In the genomic region with DNA sequence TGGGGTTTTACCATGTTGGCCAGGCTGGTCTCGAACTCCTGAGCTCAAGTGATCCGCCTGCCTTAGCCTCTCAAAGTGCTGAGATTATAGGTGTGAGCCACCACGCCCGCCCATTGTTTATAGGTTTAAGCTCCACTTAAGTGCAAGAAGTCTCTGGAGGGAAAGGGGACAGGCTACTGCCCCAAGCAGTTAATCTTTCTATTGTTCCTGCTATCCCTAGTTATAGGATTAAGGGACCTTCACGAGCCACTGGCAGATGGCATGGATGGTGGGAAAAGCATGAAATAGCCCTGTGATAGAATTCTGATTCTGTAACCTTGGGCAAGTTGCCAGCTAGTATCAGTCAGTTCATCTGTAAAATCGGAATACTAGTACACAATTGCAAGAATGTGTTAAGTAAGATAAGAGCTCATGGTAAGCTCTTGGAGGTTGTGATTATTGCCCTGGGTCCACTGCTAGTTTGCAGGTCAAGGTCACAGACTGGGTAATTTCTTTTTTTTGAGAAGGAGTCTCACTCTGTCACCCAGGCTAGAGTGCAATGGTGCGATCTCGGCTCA, we compare ENCODE assay signal across 2 cellular contexts.
TF ChIP-seq lines count a peak whose summit lies in the region.

No MANE protein-coding gene starts in this region.

TF ChIP-seq in HepG2, 621 proteins besides CTCF, POLR2A, EP300 and RAD21:
- peak; percentile 38; the same call in 1 of the 2 replicates for TF ChIP-seq ZNF629 (CRISPR knock-in tag; conservative IDR thresholded peaks at IDR 0.05)
- TF ChIP-seq HIVEP1 (CRISPR knock-in tag; IDR thresholded peaks at IDR 0.05) = no peak
- no peak for TF ChIP-seq ZNF7 (CRISPR knock-in tag; IDR thresholded peaks at IDR 0.05)

TF ChIP-seq in WTC11, 78 proteins besides CTCF, POLR2A, EP300 and RAD21:
- TF ChIP-seq FOXK1 (CRISPR knock-in tag; IDR thresholded peaks at IDR 0.05) (no peak), ESRRA (CRISPR knock-in tag; IDR thresholded peaks at IDR 0.05; ENCODE audit: borderline replicate concordance) (no peak), MXD4 (CRISPR knock-in tag; IDR thresholded peaks at IDR 0.05; ENCODE audit: borderline replicate concordance) (no peak), ZNF423 (CRISPR knock-in tag; IDR thresholded peaks at IDR 0.05) (no peak), ZNF121 (CRISPR knock-in tag; IDR thresholded peaks at IDR 0.05) (no peak), SP1 (CRISPR knock-in tag; conservative IDR thresholded peaks at IDR 0.05) (no peak)
- TF ChIP-seq, protein P1, sequence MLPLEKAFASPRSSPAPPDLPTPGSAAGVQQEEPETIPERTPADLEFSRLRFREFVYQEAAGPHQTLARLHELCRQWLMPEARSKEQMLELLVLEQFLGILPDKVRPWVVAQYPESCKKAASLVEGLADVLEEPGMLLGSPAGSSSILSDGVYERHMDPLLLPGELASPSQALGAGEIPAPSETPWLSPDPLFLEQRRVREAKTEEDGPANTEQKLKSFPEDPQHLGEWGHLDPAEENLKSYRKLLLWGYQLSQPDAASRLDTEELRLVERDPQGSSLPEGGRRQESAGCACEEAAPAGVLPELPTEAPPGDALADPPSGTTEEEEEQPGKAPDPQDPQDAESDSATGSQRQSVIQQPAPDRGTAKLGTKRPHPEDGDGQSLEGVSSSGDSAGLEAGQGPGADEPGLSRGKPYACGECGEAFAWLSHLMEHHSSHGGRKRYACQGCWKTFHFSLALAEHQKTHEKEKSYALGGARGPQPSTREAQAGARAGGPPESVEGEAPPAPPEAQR (CRISPR knock-in tag; IDR thresholded peaks at IDR 0.05) = no peak
